Comparison of ENCODE assay signal across 10 cellular contexts in genomic region chr18:6781179-6781714, GRCh38. TPM values are rescaled to one million over a fixed set of nuclear protein-coding genes. Genes with fewer than 3 reads are reported as not detected.
DNase-seq lines count a peak whose midpoint lies in the region; ATAC-seq and TF ChIP-seq lines count a peak whose summit lies in the region.
"Had no signal": no experiment of that assay in that cellular context is flagged by ENCODE, and none has a peak within 500 bp of the region (broad histone marks: within the 10 kb centered on the region; RNA-seq: fewer than 3 reads in every experiment).

No MANE protein-coding gene starts in this region.

- no peak for TF ChIP-seq CTCF in BE2C (IDR thresholded peaks at IDR 0.05; ENCODE audit: low read depth, low read length)
- TF ChIP-seq CTCF in psoas muscle (IDR thresholded peaks at IDR 0.05) = no peak
- TF ChIP-seq CTCF in PC-9 (conservative IDR thresholded peaks at IDR 0.05) = no peak

- intact Hi-C loops in right cardiac atrium (cut with DNase I) = loop anchor here in 1 of 4 donors (5.0 kb wide), 1 partner anchor 54 kb away; the partner anchor contains the start of gene ARHGAP28
- intact Hi-C loops in psoas muscle (cut with DNase I) = loop anchor here in 1 of 2 donors (2.0 kb wide), 1 partner anchor 50 kb away; no protein-coding TSS in a partner anchor
- intact Hi-C loops in PC-9 (cut with micrococcal nuclease; ENCODE audit: unreplicated experiment) = no loop called here

- H2AFZ ChIP-seq in PC-9 = no peak overlapping the region

- no TSS peak for BruUV-seq in PC-9 (replicated peaks; lab: Mats Ljungman, UMichigan)

- H3K36me3 ChIP-seq in BE2C = no peaks in the 10 kb centered on the region
- no peaks in the 10 kb centered on the region for H3K36me3 ChIP-seq in psoas muscle (ENCODE audit: insufficient read depth in 1 of 2, low read depth in 1 of 2)
- no peaks in the 10 kb centered on the region for H3K36me3 ChIP-seq in PC-9 (ENCODE audit: low read depth)

- H3K27me3 ChIP-seq in BE2C (no peaks in the 10 kb centered on the region), right cardiac atrium (ENCODE audit: control insufficient read depth, insufficient read depth) (no peaks in the 10 kb centered on the region), psoas muscle (ENCODE audit: insufficient read depth in 3 of 3, low read length in 2 of 3) (no peaks in the 10 kb centered on the region), PC-9 (ENCODE audit: insufficient read depth, low read depth) (no peaks in the 10 kb centered on the region)

- H3K9me2 ChIP-seq in PC-9 (ENCODE audit: insufficient read depth) = no peaks in the 10 kb centered on the region

- peak overlapping the region; percentile 57 for H3K27ac ChIP-seq in right cardiac atrium (ENCODE audit: low read length)
- H3K27ac ChIP-seq in psoas muscle = peak overlapping the region; percentile 77
- H3K27ac ChIP-seq in PC-9 = no peak overlapping the region

- H3K4me1 ChIP-seq in BE2C = peaks cover 4% of the 10 kb centered on the region
- H3K4me1 ChIP-seq in right cardiac atrium (ENCODE audit: control insufficient read depth, insufficient read depth, low read length) = peaks cover 10% of the 10 kb centered on the region
- peaks cover 14% of the 10 kb centered on the region for H3K4me1 ChIP-seq in psoas muscle
- H3K4me1 ChIP-seq in PC-9 (replicated peaks; ENCODE audit: insufficient read depth) = no peaks in the 10 kb centered on the region

- WGBS in right cardiac atrium = 8% methylated on average over 7 of the region's 7 CpGs
- WGBS in psoas muscle, 3 donors = 12 to 33% (median 13%) methylated on average over 7 of the region's 7 CpGs

- no peaks in the 10 kb centered on the region for H3K79me2 ChIP-seq in PC-9 (ENCODE audit: low read depth)

- DNase-seq in BE2C (peak; percentile 75), right cardiac atrium (peak in 1 of 3 donors; percentile 48), psoas muscle (no peak), NCI-H2081 treated with DMSO at 0.1 percent for 48 hours (lab: John Stamatoyannopoulos, UW) (no peak), iPS-NIHi11 (ENCODE audit: low spot score) (no peak), PC-9 (no peak), cerebellum (ENCODE audit: low spot score) (no peak)
- DNase-seq: NCI-H2029 had no signal

- CTCF ChIA-PET in PC-9 (lab: Charles Lee) = no interaction called here

- POLR2A ChIA-PET in PC-9 (lab: Charles Lee; ENCODE audit: unreplicated experiment) = no interaction called here

- no peak overlapping the region for H3K4me2 ChIP-seq in PC-9

- no peaks in the 10 kb centered on the region; the same call in 1 of the 2 replicates for H4K20me1 ChIP-seq in PC-9 (ENCODE audit: insufficient read depth)

- no peaks in the 10 kb centered on the region for H3K9me3 ChIP-seq in BE2C
- H3K9me3 ChIP-seq in right cardiac atrium (ENCODE audit: control insufficient read depth, low read length) = no peaks in the 10 kb centered on the region
- no peaks in the 10 kb centered on the region for H3K9me3 ChIP-seq in psoas muscle
- H3K9me3 ChIP-seq in PC-9 (ENCODE audit: insufficient read depth, low read depth) = no peaks in the 10 kb centered on the region

- no peak overlapping the region for H3K4me3 ChIP-seq in BE2C (ENCODE audit: low read depth, low read length)
- no peak overlapping the region for H3K4me3 ChIP-seq in right cardiac atrium (ENCODE audit: low read length)
- no peak overlapping the region for H3K4me3 ChIP-seq in psoas muscle
- no peak overlapping the region for H3K4me3 ChIP-seq in PC-9

- no peaks in the 10 kb centered on the region for H3F3A ChIP-seq in PC-9 (ENCODE audit: insufficient read depth, low read depth)

- ATAC-seq in SK-N-SH treated with all-trans-retinoic acid at 6 μM for 48 hours (peak; percentile 77), right cardiac atrium (peak; percentile 29 to 76), psoas muscle (peak; percentile 50 to 71 (median 56))

TF ChIP-seq in SK-N-SH treated with all-trans-retinoic acid at 6 μM for 48 hours, 23 proteins besides CTCF, POLR2A, EP300 and RAD21:
- TF ChIP-seq ZFP3 (CRISPR knock-in tag; IDR thresholded peaks at IDR 0.05) = no peak
- peak; percentile 80 for TF ChIP-seq TSHZ2 (CRISPR knock-in tag; IDR thresholded peaks at IDR 0.05)

RNA-seq across cellular contexts. Expression of gene ARHGAP28, which starts 51.7 kb away (rescaled TPM):
- polyA plus RNA-seq in BE2C (2012; ENCODE audit: insufficient read depth, insufficient read length, low read depth) = 0.86 TPM
- total RNA-seq in right cardiac atrium = 1 to 10 TPM; 3.2 to 6.1 (median 4.0) TPM
- polyA plus RNA-seq in right cardiac atrium = 0.93 TPM
- 1 to 10 TPM; 2.1 to 8.8 (median 6.4) TPM for total RNA-seq in psoas muscle
- polyA plus RNA-seq in psoas muscle = 1 to 10 TPM in 1 of 3 donors, under 1 TPM in 2; 0.65 to 3.0 (median 0.79) TPM
- total RNA-seq in PC-9 (2021) = not detected in 2 replicates
- total RNA-seq in cerebellum = 28.7 TPM
- polyA plus RNA-seq: IgD-negative memory B cell had no signal
